Comparison of ENCODE assay signal across 23 cellular contexts in the genomic region with DNA sequence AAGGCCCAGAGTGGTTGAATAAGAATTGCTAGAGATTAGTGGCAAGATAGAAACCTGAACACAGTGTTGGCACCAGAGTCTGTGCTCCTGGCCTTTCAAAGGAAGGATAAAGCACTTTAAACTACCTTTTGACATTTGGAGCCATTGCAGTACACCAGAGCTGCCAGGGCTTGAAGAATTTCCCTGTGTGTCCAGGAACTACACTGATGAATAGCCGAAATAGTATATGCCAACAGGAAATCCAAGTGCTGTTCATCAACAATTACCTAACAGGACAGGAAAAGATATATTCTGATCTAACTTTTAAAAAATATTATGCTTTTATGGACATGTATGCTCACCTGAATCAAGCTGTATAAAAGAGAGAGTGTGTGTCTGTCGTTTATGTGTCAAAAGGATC.
"Had no signal": no experiment of that assay in that cellular context is flagged by ENCODE, and none has a peak within 500 bp of the region (broad histone marks: within the 10 kb centered on the region; RNA-seq: fewer than 3 reads in every experiment).

No MANE protein-coding gene starts in this region.

- H3K9me3 ChIP-seq: colonic mucosa, esophagus muscularis mucosa, esophagus squamous epithelium, gastroesophageal sphincter, heart left ventricle, heart right ventricle had no signal

- DNase-seq: cerebellar nuclear complex; colonic mucosa; cortex of kidney; dorsolateral prefrontal cortex; effector CD4-positive, alpha-beta T cell; effector CD8-positive, alpha-beta T cell; effector memory CD4-positive, alpha-beta T cell; effector memory CD8-positive, alpha-beta T cell; endodermal cell; erythroblast; esophagus squamous epithelium; foreskin fibroblast; foreskin keratinocyte; foreskin melanocyte; glutamatergic neuron; head of caudate nucleus; heart left ventricle; heart right ventricle had no signal

- ATAC-seq: effector memory CD8-positive, alpha-beta T cell; esophagus mucosa; foreskin keratinocyte; gastroesophageal sphincter; heart left ventricle; heart right ventricle had no signal

- H3K4me3 ChIP-seq: colonic mucosa, coronary artery, dorsolateral prefrontal cortex, esophagus muscularis mucosa, esophagus squamous epithelium, gastroesophageal sphincter, heart left ventricle, heart right ventricle had no signal

- H3K27me3 ChIP-seq: colonic mucosa, dorsolateral prefrontal cortex, esophagus muscularis mucosa, esophagus squamous epithelium, foreskin keratinocyte, gastroesophageal sphincter, heart left ventricle, heart right ventricle had no signal

- H3K27ac ChIP-seq: colonic mucosa, coronary artery, dorsolateral prefrontal cortex, epithelial cell of prostate, esophagus muscularis mucosa, esophagus squamous epithelium, foreskin keratinocyte, gastroesophageal sphincter, heart left ventricle, heart right ventricle had no signal
